Comparison of ENCODE assay signal across 9 cellular contexts in the genomic region with DNA sequence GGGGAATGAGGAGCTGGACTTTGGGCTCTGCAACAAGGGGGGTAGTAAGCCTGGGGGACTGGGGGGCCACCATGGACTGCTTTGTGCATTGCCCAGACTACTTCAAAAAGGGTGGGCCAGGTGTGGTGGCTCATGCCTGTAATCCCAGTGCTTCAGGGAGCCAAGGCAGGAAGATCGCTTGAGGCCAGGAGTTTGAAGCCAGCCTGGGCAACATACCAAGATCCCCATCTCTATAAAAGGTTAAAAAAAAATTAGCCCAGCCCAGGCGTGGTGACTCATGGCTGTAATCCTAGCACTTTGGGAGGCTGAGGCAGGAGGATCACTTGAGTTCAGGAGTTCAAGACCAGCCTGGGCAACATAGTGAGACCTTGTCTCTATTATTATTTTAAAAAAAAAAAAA. TPM values are rescaled to one million over a fixed set of nuclear protein-coding genes. Genes with fewer than 3 reads are reported as not detected.
DNase-seq lines count a peak whose midpoint lies in the region; ATAC-seq, FAIRE-seq and TF ChIP-seq lines count a peak whose summit lies in the region.
"Not testable (repeated sequence)": the region's sequence is repeated elsewhere in the genome, so short reads cannot be mapped to it uniquely, and the experiment has no call there.
"Had no signal": no experiment of that assay in that cellular context is flagged by ENCODE, and none has a peak within 500 bp of the region (broad histone marks: within the 10 kb centered on the region; RNA-seq: fewer than 3 reads in every experiment).

No MANE protein-coding gene starts in this region.

- not testable (repeated sequence) for H4K20me1 ChIP-seq in GM12878 (ENCODE audit: control insufficient read depth, insufficient read depth); osteoblast (ENCODE audit: insufficient read depth, low read length)

- H3K27me3 ChIP-seq in CD8-positive, alpha-beta memory T cell (ENCODE audit: insufficient read depth, low read length, poor library complexity, severe bottlenecking); GM12878 (replicated peaks in 1 of 2; ENCODE audit: control insufficient read depth in 2 of 2, insufficient read depth in 2 of 2, low read length in 1 of 2); esophagus squamous epithelium; osteoblast (ENCODE audit: insufficient read depth, low read length); tibial artery: not testable (repeated sequence)

- SMC1A ChIA-PET in GM12878 (lab: Charles Lee; ENCODE audit: uncharacterized antibody, unreplicated experiment) = interaction anchor here (0.9 to 5.2 kb wide), 5 partner anchors 17 to 63 kb away, joined by 3 to 46 read pairs (median 13); a partner anchor contains a TSS

- not testable (repeated sequence) for TF ChIP-seq POLR2A in GM12878 (IDR thresholded peaks at IDR 0.05; ENCODE audit: low read depth, low read length); esophagus squamous epithelium (IDR thresholded peaks at IDR 0.05)

- H3K4me2 ChIP-seq in GM12878 (ENCODE audit: control insufficient read depth, insufficient read depth) = peak overlapping the region; percentile 100
- H3K4me2 ChIP-seq in osteoblast (ENCODE audit: insufficient read depth, low read length) = peak overlapping the region; percentile 82

- not testable (repeated sequence) for TF ChIP-seq EP300 in GM12878 (IDR thresholded peaks at IDR 0.05; ENCODE audit: borderline replicate concordance in 1 of 2, control insufficient read depth in 1 of 2, low read depth in 2 of 2, low read length in 2 of 2)

- peak overlapping the region; percentile 82 to 95 (median 86) for H3K4me3 Mint-ChIP-seq in CD8-positive, alpha-beta memory T cell
- peak overlapping the region; percentile 91 for H3K4me3 Mint-ChIP-seq in T-helper 17 cell

- WGBS in GM12878 (ENCODE audit: insufficient coverage, insufficient replicate concordance, low lambda C conversion rate, missing lambda C conversion rate) = 89% methylated on average over 2 of the region's 2 CpGs
- 48 to 50% methylated on average over 1 to 2 of the region's 2 CpGs for WGBS in esophagus squamous epithelium, 2 donors

- H3K9me3 Mint-ChIP-seq in CD8-positive, alpha-beta memory T cell = not testable (repeated sequence)

- BruUV-seq in GM12878 (replicated peaks; lab: Mats Ljungman, UMichigan) = not testable (repeated sequence)

- RAD21 ChIA-PET in GM12878 (lab: Charles Lee; ENCODE audit: unreplicated experiment) = interaction anchor here (0.5 to 5.5 kb wide), 10 partner anchors 18 to 115 kb away, joined by 3 to 72 read pairs (median 4); a partner anchor contains a TSS

- peaks cover 11 to 48% (median 32%) of the 10 kb centered on the region in 3 donors for H3K4me1 Mint-ChIP-seq in CD8-positive, alpha-beta memory T cell
- H3K4me1 Mint-ChIP-seq in T-helper 17 cell = peaks cover 20% of the 10 kb centered on the region

- TF ChIP-seq CTCF in GM12878 (IDR thresholded peaks at IDR 0.05 in 2 of 3, conservative IDR thresholded peaks at IDR 0.05 in 1 of 3; ENCODE audit: control insufficient read depth in 2 of 3, extremely low read depth in 1 of 3, insufficient read depth in 1 of 3, low read depth in 3 of 3, low read length in 3 of 3); esophagus squamous epithelium (IDR thresholded peaks at IDR 0.05); osteoblast (IDR thresholded peaks at IDR 0.05; ENCODE audit: extremely low read depth, low read depth, low read length); tibial artery (IDR thresholded peaks at IDR 0.05): not testable (repeated sequence)

- not testable (repeated sequence) for H3K27me3 Mint-ChIP-seq in CD8-positive, alpha-beta memory T cell; T-helper 17 cell

- H3K79me2 ChIP-seq in GM12878 (ENCODE audit: control insufficient read depth, insufficient read depth, low read length) (peaks cover 14% of the 10 kb centered on the region), osteoblast (ENCODE audit: insufficient read depth, low read length) (peaks cover 10% of the 10 kb centered on the region)

- ATAC-seq in T-helper 17 cell, GM12878: not testable (repeated sequence)

- not testable (repeated sequence) for DNase-seq in CD8-positive, alpha-beta memory T cell; T-helper 17 cell; GM12878 (ENCODE audit: low read depth, low spot score); esophagus squamous epithelium (lab: John Stamatoyannopoulos, UW); osteoblast (ENCODE audit: insufficient read length, low spot score, missing footprints)
- peak; percentile 29 for DNase-seq in kidney tubule cell (ENCODE audit: low spot score)
- DNase-seq in tibial artery = peak in 1 of 2 donors; percentile 69

- peak overlapping the region; percentile 95 for H3K9ac ChIP-seq in GM12878 (ENCODE audit: control insufficient read depth, insufficient read depth, low read length)

- H2AFZ ChIP-seq in GM12878 (ENCODE audit: control insufficient read depth, low read depth, low read length); osteoblast (ENCODE audit: low read length): not testable (repeated sequence)

- CTCF ChIA-PET in CD8-positive, alpha-beta memory T cell (lab: Charles Lee) = interaction anchor here (1.0 to 2.0 kb wide), 6 partner anchors 29 to 177 kb away, joined by 3 to 10 read pairs (median 5); a partner anchor contains a TSS
- CTCF ChIA-PET in GM12878 (lab: Yijun Ruan, JAX) = interaction anchor here (0.7 to 5.1 kb wide), 7 partner anchors 17 to 1477 kb away, joined by 3 to 36 read pairs (median 4); a partner anchor contains a TSS

- not testable (repeated sequence) for H3K36me3 ChIP-seq in CD8-positive, alpha-beta memory T cell (ENCODE audit: insufficient read depth, low read length); KOPT-K1 (ENCODE audit: insufficient read depth, low read length); GM12878 (ENCODE audit: control insufficient read depth in 2 of 2, insufficient read depth in 2 of 2, low read length in 1 of 2); osteoblast (ENCODE audit: insufficient read depth, low read length); tibial artery
- peaks cover 0 to 21% (median 0%) of the 10 kb centered on the region in 3 donors for H3K36me3 ChIP-seq in esophagus squamous epithelium

- peak overlapping the region; percentile 79 for H3K27ac ChIP-seq in CD8-positive, alpha-beta memory T cell (ENCODE audit: low read depth, low read length)
- H3K27ac ChIP-seq in KOPT-K1 (ENCODE audit: low read depth, low read length, poor library complexity, severe bottlenecking) (peak overlapping the region; percentile 86), GM12878 (ENCODE audit: control insufficient read depth, insufficient read depth) (peak overlapping the region; percentile 93), esophagus squamous epithelium (peak overlapping the region; percentile 93 to 98 (median 96)), tibial artery (peak overlapping the region; percentile 95 to 97)
- not testable (repeated sequence) for H3K27ac ChIP-seq in osteoblast (ENCODE audit: low read depth, low read length)

- in situ Hi-C loops in GM12878 (cut with MboI) = not testable (repeated sequence)

- H3K4me1 ChIP-seq in CD8-positive, alpha-beta memory T cell (ENCODE audit: insufficient read depth, low read length) = peaks cover 39% of the 10 kb centered on the region
- H3K4me1 ChIP-seq in GM12878 (ENCODE audit: control insufficient read depth, insufficient read depth, low read length) (peaks cover 37% of the 10 kb centered on the region), esophagus squamous epithelium (peaks cover 37 to 63% (median 38%) of the 10 kb centered on the region in 3 donors), osteoblast (ENCODE audit: insufficient read depth, low read length) (peaks cover 25% of the 10 kb centered on the region), tibial artery (peaks cover 0 to 52% (median 38%) of the 10 kb centered on the region in 4 donors)

- not testable (repeated sequence) for TF ChIP-seq RAD21 in GM12878 (IDR thresholded peaks at IDR 0.05; ENCODE audit: insufficient read depth, low read depth, low read length)

- H3K36me3 Mint-ChIP-seq in CD8-positive, alpha-beta memory T cell = peaks cover 0 to 11% (median 0%) of the 10 kb centered on the region in 3 donors
- H3K36me3 Mint-ChIP-seq in T-helper 17 cell (ENCODE audit: low read depth) = not testable (repeated sequence)

- POLR2A ChIA-PET in CD8-positive, alpha-beta memory T cell (lab: Charles Lee) = interaction anchor here (0.6 to 1.8 kb wide), 9 partner anchors 21 to 226 kb away, joined by 3 to 17 read pairs (median 3); a partner anchor contains a TSS
- POLR2A ChIA-PET in GM12878 (lab: Charles Lee) = interaction anchor here (0.5 to 8.1 kb wide), 13 partner anchors 17 to 1329 kb away, joined by 3 to 78 read pairs (median 4); a partner anchor contains a TSS

- FAIRE-seq in GM12878 (lab: Jason Lieb, UNC) = not testable (repeated sequence)

- peak overlapping the region; percentile 57 for H3K4me3 ChIP-seq in CD8-positive, alpha-beta memory T cell (ENCODE audit: low read length)
- H3K4me3 ChIP-seq in GM12878 = peak overlapping the region; percentile 97
- H3K4me3 ChIP-seq in esophagus squamous epithelium = peak overlapping the region in 3 of 4 donors; percentile 47 to 75 (median 50)
- H3K4me3 ChIP-seq in osteoblast (ENCODE audit: insufficient read depth, low read length) = peak overlapping the region; percentile 75
- H3K4me3 ChIP-seq in tibial artery = peak overlapping the region; percentile 65 to 79

- intact Hi-C loops in GM12878 (cut with micrococcal nuclease; ENCODE audit: unreplicated experiment); esophagus squamous epithelium (cut with DNase I): not testable (repeated sequence)
- intact Hi-C loops in tibial artery (cut with DNase I; ENCODE audit: low total_unique reads) = loop anchor here (2.0 to 5.0 kb wide), 3 partner anchors 23 to 63 kb away; a partner anchor contains a TSS

- peak overlapping the region; percentile 78 to 97 (median 92) for H3K27ac Mint-ChIP-seq in CD8-positive, alpha-beta memory T cell
- H3K27ac Mint-ChIP-seq in T-helper 17 cell = peak overlapping the region; percentile 83

- not testable (repeated sequence) for H3K9me3 ChIP-seq in CD8-positive, alpha-beta memory T cell (ENCODE audit: low read length); KOPT-K1 (ENCODE audit: insufficient read depth, low read length, poor library complexity, severe bottlenecking); T-helper 17 cell (ENCODE audit: control insufficient read depth, low read length, poor library complexity, severe bottlenecking); GM12878 (replicated peaks; ENCODE audit: control insufficient read depth, insufficient read depth, low read length); esophagus squamous epithelium; osteoblast (ENCODE audit: low read depth, low read length); tibial artery

RNA-seq across cellular contexts. Expression of a gene that starts 3.5 kb away (rescaled TPM):
- 10 to 100 TPM; 49.6 to 57.9 TPM for total RNA-seq in CD8-positive, alpha-beta memory T cell
- 152 TPM for polyA plus RNA-seq in CD8-positive, alpha-beta memory T cell
- total RNA-seq in T-helper 17 cell (10 to 100 TPM; 48.7 to 65.6 TPM), GM12878 (2014; rRNA removed) (20.0 and 30.5 TPM in 2 replicates), GM12878 (2014; rRNA removed; fragmentation: Illumina TruSeq; extraction: Trizol) (10.6 and 12.0 TPM in 2 replicates), GM12878 (2021) (42.5 and 45.0 TPM in 2 replicates), esophagus squamous epithelium (100 to 1,000 TPM; 109 to 205 (median 145) TPM), osteoblast (15.6 and 29.3 TPM in 2 replicates)
- total RNA-seq in GM12878 (2013; cell fraction: nucleolus; rRNA removed) = 35.2 and 57.3 TPM in 2 replicates
- 7.9 TPM for polyA plus RNA-seq in GM12878 (2011; ENCODE audit: low read depth)
- polyA plus RNA-seq in GM12878 (2011; rRNA removed) (10.8 and 25.0 TPM in 2 replicates), GM12878 (2014; fragmentation: Illumina TruSeq; extraction: Trizol) (2.0 and 11.2 TPM in 2 replicates), GM12878 (2014; fragmentation: Nextera tagmentation; extraction: Ambion mirVana) (1 to 10 TPM; 1.6 to 7.0 TPM), GM12878 (2014; rRNA removed) (90.7 and 93.8 TPM in 2 replicates), GM12878 (2016; fragmentation: Nextera tagmentation; extraction: Ambion mirVana) (10 to 100 TPM; 58.9 to 64.3 TPM)
- 93.1 and 93.6 TPM in 2 replicates for polyA plus RNA-seq in GM12878 (2011; cell fraction: cytosol; rRNA removed)
- polyA plus RNA-seq in GM12878 (2011; cell fraction: nucleus; rRNA removed) = 59.5 and 70.8 TPM in 2 replicates
- polyA plus RNA-seq in GM12878 (2012) = 43.8 and 59.2 TPM in 2 replicates
- 3.1 and 14.1 TPM in 2 replicates for polyA minus RNA-seq in GM12878 (2011; rRNA and poly(A)+ RNA removed)
- 11.1 and 11.8 TPM in 2 replicates for polyA minus RNA-seq in GM12878 (2011; cell fraction: cytosol; rRNA and poly(A)+ RNA removed)
- polyA minus RNA-seq in GM12878 (2011; cell fraction: nucleus; rRNA and poly(A)+ RNA removed) = 8.7 and 14.6 TPM in 2 replicates

RNA-seq across cellular contexts. Expression of a gene that starts 10.4 kb away (rescaled TPM):
- under 1 TPM; 0.28 to 0.33 TPM for total RNA-seq in CD8-positive, alpha-beta memory T cell
- polyA plus RNA-seq in CD8-positive, alpha-beta memory T cell = 0.36 TPM
- total RNA-seq in T-helper 17 cell (10 to 100 TPM in 1 of 2 donors, 1 to 10 TPM in 1; 7.5 to 12.1 TPM), GM12878 (2014; rRNA removed) (not detected in 2 replicates), GM12878 (2014; rRNA removed; fragmentation: Illumina TruSeq; extraction: Trizol) (0.13 and 0.18 TPM in 2 replicates), GM12878 (2021) (0.41 and 0.69 TPM in 2 replicates), esophagus squamous epithelium (under 1 TPM in 1 of 4 donors, not detected in 3; 0.38 TPM), osteoblast (not detected in 2 replicates)
- total RNA-seq in GM12878 (2013; cell fraction: nucleolus; rRNA removed) = 5.1 and 6.4 TPM in 2 replicates
- polyA plus RNA-seq in GM12878 (2011; ENCODE audit: low read depth) = 0.30 TPM
- polyA plus RNA-seq in GM12878 (2011; rRNA removed) (0.27 and 0.55 TPM in 2 replicates), GM12878 (2014; fragmentation: Illumina TruSeq; extraction: Trizol) (0.04 and 0.44 TPM in 2 replicates), GM12878 (2014; fragmentation: Nextera tagmentation; extraction: Ambion mirVana) (under 1 TPM; 0.05 to 0.06 TPM), GM12878 (2014; rRNA removed) (0.15 and 0.19 TPM in 2 replicates), GM12878 (2016; fragmentation: Nextera tagmentation; extraction: Ambion mirVana) (under 1 TPM in 1 of 2 experiments, not detected in 1; 0.15 TPM)
- 0.04 and 0.12 TPM in 2 replicates for polyA plus RNA-seq in GM12878 (2011; cell fraction: cytosol; rRNA removed)
- polyA plus RNA-seq in GM12878 (2011; cell fraction: nucleus; rRNA removed) = 0.79 and 0.94 TPM in 2 replicates
- 0.51 and 0.84 TPM in 2 replicates for polyA plus RNA-seq in GM12878 (2012)
- polyA minus RNA-seq in GM12878 (2011; rRNA and poly(A)+ RNA removed) = not detected in 2 replicates
- not detected in 2 replicates for polyA minus RNA-seq in GM12878 (2011; cell fraction: cytosol; rRNA and poly(A)+ RNA removed)
- polyA minus RNA-seq in GM12878 (2011; cell fraction: nucleus; rRNA and poly(A)+ RNA removed) = 0.29 TPM in 1 of 2 replicates, not detected in the other

RNA-seq across cellular contexts. Expression of a gene that starts 13.0 kb away (rescaled TPM):
- not detected for total RNA-seq in CD8-positive, alpha-beta memory T cell
- polyA plus RNA-seq in CD8-positive, alpha-beta memory T cell = 0.87 TPM
- total RNA-seq in T-helper 17 cell = not detected
- total RNA-seq in GM12878 (2013; cell fraction: nucleolus; rRNA removed) = not detected in 2 replicates
- not detected in 2 replicates for total RNA-seq in GM12878 (2014; rRNA removed)
- total RNA-seq in GM12878 (2014; rRNA removed; fragmentation: Illumina TruSeq; extraction: Trizol) = not detected in 2 replicates
- total RNA-seq in GM12878 (2021) = not detected in 2 replicates
- not detected for polyA plus RNA-seq in GM12878 (2011; ENCODE audit: low read depth)
- polyA plus RNA-seq in GM12878 (2011; rRNA removed) = not detected in 2 replicates
- polyA plus RNA-seq in GM12878 (2011; cell fraction: cytosol; rRNA removed) = not detected in 2 replicates
- not detected in 2 replicates for polyA plus RNA-seq in GM12878 (2011; cell fraction: nucleus; rRNA removed)
- 0.18 and 0.20 TPM in 2 replicates for polyA plus RNA-seq in GM12878 (2012)
- polyA plus RNA-seq in GM12878 (2014; fragmentation: Illumina TruSeq; extraction: Trizol) = not detected in 2 replicates
- not detected for polyA plus RNA-seq in GM12878 (2014; fragmentation: Nextera tagmentation; extraction: Ambion mirVana)
- polyA plus RNA-seq in GM12878 (2014; rRNA removed) = not detected in 2 replicates
- not detected for polyA plus RNA-seq in GM12878 (2016; fragmentation: Nextera tagmentation; extraction: Ambion mirVana)
- not detected in 2 replicates for polyA minus RNA-seq in GM12878 (2011; rRNA and poly(A)+ RNA removed)
- polyA minus RNA-seq in GM12878 (2011; cell fraction: cytosol; rRNA and poly(A)+ RNA removed) = not detected in 2 replicates
- not detected in 2 replicates for polyA minus RNA-seq in GM12878 (2011; cell fraction: nucleus; rRNA and poly(A)+ RNA removed)
- not detected for total RNA-seq in esophagus squamous epithelium
- not detected in 2 replicates for total RNA-seq in osteoblast
- total RNA-seq: lung microvascular endothelial cell had no signal

RNA-seq across cellular contexts. Expression of a gene that starts 17.3 kb away (rescaled TPM):
- total RNA-seq in CD8-positive, alpha-beta memory T cell = 100 to 1,000 TPM; 160 to 171 TPM
- polyA plus RNA-seq in CD8-positive, alpha-beta memory T cell = 210 TPM
- 100 to 1,000 TPM in 1 of 2 donors, 10 to 100 TPM in 1; 98.3 to 109 TPM for total RNA-seq in T-helper 17 cell
- total RNA-seq in GM12878 (2013; cell fraction: nucleolus; rRNA removed) = 36.0 and 38.7 TPM in 2 replicates
- total RNA-seq in GM12878 (2014; rRNA removed) = 135 and 139 TPM in 2 replicates
- total RNA-seq in GM12878 (2014; rRNA removed; fragmentation: Illumina TruSeq; extraction: Trizol) = 67.2 and 67.6 TPM in 2 replicates
- 128 and 129 TPM in 2 replicates for total RNA-seq in GM12878 (2021)
- polyA plus RNA-seq in GM12878 (2011; ENCODE audit: low read depth) = 103 TPM
- polyA plus RNA-seq in GM12878 (2011; rRNA removed) = 77.2 and 144 TPM in 2 replicates
- 217 and 298 TPM in 2 replicates for polyA plus RNA-seq in GM12878 (2011; cell fraction: cytosol; rRNA removed)
- 166 and 189 TPM in 2 replicates for polyA plus RNA-seq in GM12878 (2011; cell fraction: nucleus; rRNA removed)
- 118 and 132 TPM in 2 replicates for polyA plus RNA-seq in GM12878 (2012)
- polyA plus RNA-seq in GM12878 (2014; fragmentation: Illumina TruSeq; extraction: Trizol) = 20.7 and 47.5 TPM in 2 replicates
- 10 to 100 TPM; 12.6 to 29.7 TPM for polyA plus RNA-seq in GM12878 (2014; fragmentation: Nextera tagmentation; extraction: Ambion mirVana)
- 164 and 168 TPM in 2 replicates for polyA plus RNA-seq in GM12878 (2014; rRNA removed)
- polyA plus RNA-seq in GM12878 (2016; fragmentation: Nextera tagmentation; extraction: Ambion mirVana) = 100 to 1,000 TPM; 103 to 105 TPM
- 109 and 173 TPM in 2 replicates for polyA minus RNA-seq in GM12878 (2011; rRNA and poly(A)+ RNA removed)
- 53.0 and 57.6 TPM in 2 replicates for polyA minus RNA-seq in GM12878 (2011; cell fraction: cytosol; rRNA and poly(A)+ RNA removed)
- polyA minus RNA-seq in GM12878 (2011; cell fraction: nucleus; rRNA and poly(A)+ RNA removed) = 30.3 and 38.4 TPM in 2 replicates
- total RNA-seq in esophagus squamous epithelium = 10 to 100 TPM; 16.8 to 63.3 (median 28.3) TPM
- 64.2 and 71.3 TPM in 2 replicates for total RNA-seq in osteoblast

RNA-seq across cellular contexts. Expression of a gene that starts 22.3 kb away (rescaled TPM):
- 10 to 100 TPM; 90.3 to 92.8 TPM for total RNA-seq in CD8-positive, alpha-beta memory T cell
- polyA plus RNA-seq in CD8-positive, alpha-beta memory T cell = 12.2 TPM
- 10 to 100 TPM; 46.1 to 75.4 TPM for total RNA-seq in T-helper 17 cell
- 27.7 and 31.4 TPM in 2 replicates for total RNA-seq in GM12878 (2013; cell fraction: nucleolus; rRNA removed)
- 21.3 and 24.6 TPM in 2 replicates for total RNA-seq in GM12878 (2014; rRNA removed)
- 6.3 and 7.4 TPM in 2 replicates for total RNA-seq in GM12878 (2014; rRNA removed; fragmentation: Illumina TruSeq; extraction: Trizol)
- 28.5 and 30.6 TPM in 2 replicates for total RNA-seq in GM12878 (2021)
- polyA plus RNA-seq in GM12878 (2011; ENCODE audit: low read depth) = 6.5 TPM
- polyA plus RNA-seq in GM12878 (2011; rRNA removed) = 8.0 and 26.4 TPM in 2 replicates
- polyA plus RNA-seq in GM12878 (2011; cell fraction: cytosol; rRNA removed) = 36.3 and 58.1 TPM in 2 replicates
- 85.0 and 107 TPM in 2 replicates for polyA plus RNA-seq in GM12878 (2011; cell fraction: nucleus; rRNA removed)
- 26.2 and 37.8 TPM in 2 replicates for polyA plus RNA-seq in GM12878 (2012)
- polyA plus RNA-seq in GM12878 (2014; fragmentation: Illumina TruSeq; extraction: Trizol) = 2.5 and 7.0 TPM in 2 replicates
- polyA plus RNA-seq in GM12878 (2014; fragmentation: Nextera tagmentation; extraction: Ambion mirVana) = 1 to 10 TPM in 1 of 2 experiments, under 1 TPM in 1; 0.24 to 1.9 TPM
- 21.7 and 26.9 TPM in 2 replicates for polyA plus RNA-seq in GM12878 (2014; rRNA removed)
- polyA plus RNA-seq in GM12878 (2016; fragmentation: Nextera tagmentation; extraction: Ambion mirVana) = 10 to 100 TPM; 23.6 to 25.1 TPM
- polyA minus RNA-seq in GM12878 (2011; rRNA and poly(A)+ RNA removed) = 25.8 and 31.5 TPM in 2 replicates
- 16.2 and 16.5 TPM in 2 replicates for polyA minus RNA-seq in GM12878 (2011; cell fraction: cytosol; rRNA and poly(A)+ RNA removed)
- 31.6 and 47.2 TPM in 2 replicates for polyA minus RNA-seq in GM12878 (2011; cell fraction: nucleus; rRNA and poly(A)+ RNA removed)
- total RNA-seq in esophagus squamous epithelium = 100 to 1,000 TPM in 1 of 4 donors, 10 to 100 TPM in 3; 52.2 to 122 (median 57.6) TPM
- 137 and 140 TPM in 2 replicates for total RNA-seq in osteoblast
